ENCODE assay signal across 1 cellular context in genomic region chr1:181126871-181127587, GRCh38.
TF ChIP-seq lines count a peak whose summit lies in the region.

No MANE protein-coding gene starts in this region.

TF ChIP-seq in K562, 482 proteins besides CTCF, POLR2A, EP300 and RAD21 (continued from another document and continues in another):
- TF ChIP-seq ZNF398 (CRISPR knock-in tag; IDR thresholded peaks at IDR 0.05) (no peak), MAFG (tag; conservative IDR thresholded peaks at IDR 0.05) (no peak), ZNF76 (CRISPR knock-in tag; IDR thresholded peaks at IDR 0.05; ENCODE audit: borderline replicate concordance) (no peak), DEAF1 (CRISPR knock-in tag; IDR thresholded peaks at IDR 0.05) (no peak), NFIC (IDR thresholded peaks at IDR 0.05) (peak; percentile 100), RBM22 (IDR thresholded peaks at IDR 0.05; ENCODE audit: low read depth, low read length, poor library complexity, severe bottlenecking) (no peak), NELFE (IDR thresholded peaks at IDR 0.05; ENCODE audit: insufficient read depth, insufficient read length) (no peak), SMAD3 (CRISPR knock-in tag; conservative IDR thresholded peaks at IDR 0.05) (no peak), ETV6 (IDR thresholded peaks at IDR 0.05; ENCODE audit: borderline replicate concordance in 1 of 2, low read depth in 2 of 2, low read length in 1 of 2) (no peak), ETV6 (CRISPR knock-in tag; IDR thresholded peaks at IDR 0.05; ENCODE audit: borderline replicate concordance) (no peak), TOE1 (IDR thresholded peaks at IDR 0.05; ENCODE audit: borderline replicate concordance) (peak; percentile 68), TOE1 (CRISPR knock-in tag; IDR thresholded peaks at IDR 0.05; ENCODE audit: borderline replicate concordance, low read depth) (no peak), TGIF2 (CRISPR knock-in tag; IDR thresholded peaks at IDR 0.05) (no peak), ARID2 (IDR thresholded peaks at IDR 0.05) (no peak), USF2 (CRISPR knock-in tag; IDR thresholded peaks at IDR 0.05) (peak; percentile 67), ZNF384 (IDR thresholded peaks at IDR 0.05; ENCODE audit: low read depth, low read length) (no peak), POLR3A (IDR thresholded peaks at IDR 0.05; ENCODE audit: borderline replicate concordance, extremely low read depth, insufficient read depth, insufficient read length) (no peak), ZNF280A (IDR thresholded peaks at IDR 0.05; ENCODE audit: low read depth, partially characterized antibody) (no peak), EP400 (IDR thresholded peaks at IDR 0.05) (no peak), ZNF707 (CRISPR knock-in tag; conservative IDR thresholded peaks at IDR 0.05) (no peak), TAF9B (IDR thresholded peaks at IDR 0.05; ENCODE audit: partially characterized antibody) (no peak), ESRRB (CRISPR knock-in tag; IDR thresholded peaks at IDR 0.05; ENCODE audit: borderline replicate concordance) (no peak), BHLHE40 (IDR thresholded peaks at IDR 0.05; ENCODE audit: low read length) (0 out of 2 replicates have a peak, but pooled peaks have one; percentile 29), FOSL1 (tag; conservative IDR thresholded peaks at IDR 0.05) (no peak), ZNF695 (CRISPR knock-in tag; IDR thresholded peaks at IDR 0.05) (no peak), CTBP1 (IDR thresholded peaks at IDR 0.05; ENCODE audit: borderline replicate concordance) (peak; percentile 38; the same call in 1 of the 2 replicates), TCF3 (CRISPR knock-in tag; IDR thresholded peaks at IDR 0.05) (no peak), E2F6 (IDR thresholded peaks at IDR 0.05; ENCODE audit: borderline replicate concordance in 1 of 2, extremely low read depth in 1 of 2, insufficient read depth in 1 of 2, insufficient read length in 1 of 2, low read depth in 1 of 2, low read length in 1 of 2, poor library complexity in 1 of 2, severe bottlenecking in 1 of 2) (peak in 1 of 2 experiments; percentile 83), ZFX (CRISPR knock-in tag; IDR thresholded peaks at IDR 0.05) (peak; percentile 30; the same call in 1 of the 2 replicates), L3MBTL2 (IDR thresholded peaks at IDR 0.05) (peak; percentile 47; the same call in 1 of the 2 replicates), ZNF318 (IDR thresholded peaks at IDR 0.05; ENCODE audit: borderline replicate concordance in 1 of 2, low read depth in 1 of 2) (no peak), FOXO4 (CRISPR knock-in tag; IDR thresholded peaks at IDR 0.05) (no peak), CHD2 (IDR thresholded peaks at IDR 0.05; ENCODE audit: low read depth, low read length) (no peak), RBM39 (optimal IDR thresholded peaks at IDR 0.05; ENCODE audit: low read depth, low read length) (no peak), SIN3B (IDR thresholded peaks at IDR 0.05; ENCODE audit: low read depth) (no peak), HDAC3 (IDR thresholded peaks at IDR 0.05; ENCODE audit: borderline replicate concordance, partially characterized antibody) (no peak), PHB2 (IDR thresholded peaks at IDR 0.05; ENCODE audit: low read depth) (no peak), CCNT2 (IDR thresholded peaks at IDR 0.05; ENCODE audit: borderline replicate concordance, extremely low read depth, insufficient read length, low read depth, low read length) (no peak), NR2C2 (CRISPR knock-in tag; IDR thresholded peaks at IDR 0.05) (no peak), NR2C2 (tag; IDR thresholded peaks at IDR 0.05) (peak; percentile 42; the same call in 1 of the 2 replicates), PREB (CRISPR knock-in tag; IDR thresholded peaks at IDR 0.05) (no peak), CREM (IDR thresholded peaks at IDR 0.05; ENCODE audit: low read depth) (peak; percentile 78), RAD51 (IDR thresholded peaks at IDR 0.05; ENCODE audit: borderline replicate concordance, low read depth) (peak; percentile 83)
